2 cellular contexts compared by ENCODE assay signal in the genomic region with DNA sequence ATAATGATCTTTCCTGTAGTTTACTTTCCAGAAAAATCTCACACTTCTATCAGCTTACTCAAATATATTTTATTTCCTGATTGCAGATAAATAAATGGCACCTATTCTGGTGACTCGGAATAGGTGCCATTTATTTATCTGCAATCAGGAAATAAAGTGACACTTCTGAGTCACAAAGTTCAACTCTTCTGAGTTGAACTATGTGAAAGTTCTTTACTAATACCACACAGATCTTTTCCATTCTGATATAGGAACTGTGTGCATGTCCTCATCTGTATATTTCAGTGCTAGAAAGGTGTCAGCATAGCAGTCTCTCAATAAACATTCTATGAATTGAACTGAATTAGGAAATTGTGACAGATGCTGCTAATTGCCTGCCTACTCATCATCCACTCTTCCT.
TF ChIP-seq lines count a peak whose summit lies in the region.

No MANE protein-coding gene starts in this region.

TF ChIP-seq in IMR-90, 13 proteins besides CTCF, POLR2A, EP300 and RAD21:
- TF ChIP-seq, protein P1, sequence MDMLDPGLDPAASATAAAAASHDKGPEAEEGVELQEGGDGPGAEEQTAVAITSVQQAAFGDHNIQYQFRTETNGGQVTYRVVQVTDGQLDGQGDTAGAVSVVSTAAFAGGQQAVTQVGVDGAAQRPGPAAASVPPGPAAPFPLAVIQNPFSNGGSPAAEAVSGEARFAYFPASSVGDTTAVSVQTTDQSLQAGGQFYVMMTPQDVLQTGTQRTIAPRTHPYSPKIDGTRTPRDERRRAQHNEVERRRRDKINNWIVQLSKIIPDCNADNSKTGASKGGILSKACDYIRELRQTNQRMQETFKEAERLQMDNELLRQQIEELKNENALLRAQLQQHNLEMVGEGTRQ (IDR thresholded peaks at IDR 0.05; ENCODE audit: low read depth, low read length): no peak
- no peak for TF ChIP-seq CHD1 (IDR thresholded peaks at IDR 0.05; ENCODE audit: low read depth, low read length)
- TF ChIP-seq CEBPB (IDR thresholded peaks at IDR 0.05; ENCODE audit: low read depth, low read length): no peak
- TF ChIP-seq, protein P2, sequence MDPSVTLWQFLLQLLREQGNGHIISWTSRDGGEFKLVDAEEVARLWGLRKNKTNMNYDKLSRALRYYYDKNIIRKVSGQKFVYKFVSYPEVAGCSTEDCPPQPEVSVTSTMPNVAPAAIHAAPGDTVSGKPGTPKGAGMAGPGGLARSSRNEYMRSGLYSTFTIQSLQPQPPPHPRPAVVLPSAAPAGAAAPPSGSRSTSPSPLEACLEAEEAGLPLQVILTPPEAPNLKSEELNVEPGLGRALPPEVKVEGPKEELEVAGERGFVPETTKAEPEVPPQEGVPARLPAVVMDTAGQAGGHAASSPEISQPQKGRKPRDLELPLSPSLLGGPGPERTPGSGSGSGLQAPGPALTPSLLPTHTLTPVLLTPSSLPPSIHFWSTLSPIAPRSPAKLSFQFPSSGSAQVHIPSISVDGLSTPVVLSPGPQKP (IDR thresholded peaks at IDR 0.05; ENCODE audit: borderline replicate concordance, low read depth, low read length): no peak
- TF ChIP-seq RFX5 (IDR thresholded peaks at IDR 0.05; ENCODE audit: low read depth, low read length): no peak
- no peak for TF ChIP-seq FOS (IDR thresholded peaks at IDR 0.05; ENCODE audit: low read depth, low read length)
- no peak for TF ChIP-seq SMC3 (IDR thresholded peaks at IDR 0.05; ENCODE audit: low read depth, low read length)
- TF ChIP-seq BHLHE40 (IDR thresholded peaks at IDR 0.05; ENCODE audit: low read depth, low read length): no peak
- TF ChIP-seq MAZ (IDR thresholded peaks at IDR 0.05; ENCODE audit: borderline replicate concordance, low read depth, low read length): no peak
- TF ChIP-seq MAFK (IDR thresholded peaks at IDR 0.05; ENCODE audit: low read depth, low read length): no peak
- TF ChIP-seq MXI1 (IDR thresholded peaks at IDR 0.05; ENCODE audit: borderline replicate concordance, low read depth, low read length): no peak
- TF ChIP-seq NFE2L2 (IDR thresholded peaks at IDR 0.05; ENCODE audit: low read depth, low read length): no peak

TF ChIP-seq in GM12891, 5 proteins besides CTCF, POLR2A, EP300 and RAD21 (continued from another document):
- TF ChIP-seq SPI1 (IDR thresholded peaks at IDR 0.05; ENCODE audit: low read depth, low read length): no peak
- TF ChIP-seq TAF1 (IDR thresholded peaks at IDR 0.05; ENCODE audit: low read depth, low read length): no peak
- TF ChIP-seq POLR2AphosphoS5 (IDR thresholded peaks at IDR 0.05; ENCODE audit: low read depth, low read length): no peak
- TF ChIP-seq POU2F2 (IDR thresholded peaks at IDR 0.05; ENCODE audit: low read depth, low read length): no peak
TF ChIP-seq in GM12891: peak in this region for 0.
